In the genomic region with DNA sequence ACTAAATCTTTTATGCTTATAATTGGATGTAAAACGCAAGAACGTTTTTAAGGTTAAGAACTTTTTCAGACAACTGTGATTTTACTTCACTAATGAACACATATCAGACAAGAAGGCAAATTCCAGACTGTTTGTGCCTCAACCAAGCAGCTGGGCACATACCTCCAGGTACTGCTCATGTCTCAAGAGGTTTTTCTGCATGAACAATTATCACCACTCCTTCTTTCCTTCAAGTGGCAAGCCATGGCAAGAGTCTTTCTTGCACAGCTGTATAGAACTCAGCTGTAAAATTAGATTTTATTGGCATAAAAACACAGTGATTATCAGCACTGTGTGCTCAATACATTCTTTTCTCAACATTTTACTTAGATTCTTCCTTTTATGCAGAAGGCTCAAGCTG, we compare ENCODE assay signal across 9 cellular contexts.
DNase-seq lines count a peak whose midpoint lies in the region; ATAC-seq and TF ChIP-seq lines count a peak whose summit lies in the region.
"Had no signal": no experiment of that assay in that cellular context is flagged by ENCODE, and none has a peak within 500 bp of the region (broad histone marks: within the 10 kb centered on the region; RNA-seq: fewer than 3 reads in every experiment).

No MANE protein-coding gene starts in this region.

- ATAC-seq in HG03039 (IDR thresholded peaks at IDR 0.05; ENCODE audit: unreplicated experiment) = no peak
- ATAC-seq in HG03196 (IDR thresholded peaks at IDR 0.05; ENCODE audit: unreplicated experiment) = no peak
- ATAC-seq: activated CD4-positive, alpha-beta T cell treated with anti-CD3 and anti-CD28 coated beads for 36 hours had no signal

- TF ChIP-seq EP300 in stomach (IDR thresholded peaks at IDR 0.05) = no peak

- H3K9me3 ChIP-seq in SJCRH30 (replicated peaks) = no peaks in the 10 kb centered on the region
- H3K9me3 ChIP-seq in stomach = no peaks in the 10 kb centered on the region

- no peak for TF ChIP-seq POLR2A in stomach (IDR thresholded peaks at IDR 0.05)

- DNase-seq in NCI-H2196 (lab: John Stamatoyannopoulos, UW; ENCODE audit: unreplicated experiment) (peak; percentile 28), NCI-H2196 treated with DMSO at 0.1 percent for 48 hours (lab: John Stamatoyannopoulos, UW; ENCODE audit: unreplicated experiment) (no peak), SJCRH30 (peak in 1 of 2 experiments; percentile 8), islet precursor cell (peak; percentile 71), stomach (no peak)
- DNase-seq in activated CD8-positive, alpha-beta memory T cell treated with anti-CD3 and anti-CD28 coated beads, Interleukin-2, amount 50 U/mL, for 48 hours = no peak
- DNase-seq: activated CD4-positive, alpha-beta T cell treated with anti-CD3 and anti-CD28 coated beads for 36 hours had no signal

- H3K4me1 ChIP-seq in SJCRH30 = peaks cover 31% of the 10 kb centered on the region
- H3K4me1 ChIP-seq in stomach = peaks cover 60 to 100% (median 79%) of the 10 kb centered on the region in 4 donors

- H3K36me3 ChIP-seq in SJCRH30 (peaks cover 11% of the 10 kb centered on the region), stomach (no peaks in the 10 kb centered on the region)

- H3K27me3 ChIP-seq in SJCRH30 = no peaks in the 10 kb centered on the region
- H3K27me3 ChIP-seq in stomach = no peaks in the 10 kb centered on the region

- H3K4me3 ChIP-seq in SJCRH30 (no peak overlapping the region), stomach (no peak overlapping the region)

- intact Hi-C loops in stomach (cut with DNase I; ENCODE audit: low total_unique reads) = no loop called here

- TF ChIP-seq CTCF in stomach (IDR thresholded peaks at IDR 0.05) = no peak

- H3K27ac ChIP-seq in SJCRH30 (peak overlapping the region; percentile 27), stomach (peak overlapping the region in 4 of 5 donors; percentile 23 to 66 (median 52))

- WGBS in stomach, 5 donors = 32 to 46% (median 34%) methylated on average over 2 of the region's 2 CpGs

Comparison
In these comparisons a context has a peak if more than half of its experiments do, and no peak if none do; other contexts are left out.
1. DNase-seq: peak in NCI-H2196 (single experiment) and islet precursor cell (single experiment); none in NCI-H2196 treated with DMSO at 0.1 percent for 48 hours (single experiment), stomach (single experiment) and activated CD8-positive, alpha-beta memory T cell treated with anti-CD3 and anti-CD28 coated beads, Interleukin-2, amount 50 U/mL, for 48 hours (single experiment).